8 cellular contexts compared by ENCODE assay signal in genomic region chr19:3801412-3802096, GRCh38. TPM values are rescaled to one million over a fixed set of nuclear protein-coding genes. Genes with fewer than 3 reads are reported as not detected.
A peak's percentile ranks its signal among the peaks of the same experiment; 100 is the strongest.
DNase-seq lines count a peak whose midpoint lies in the region; TF ChIP-seq lines count a peak whose summit lies in the region.

No MANE protein-coding gene starts in this region.

- peaks cover 36% of the 10 kb centered on the region for H3K27me3 Mint-ChIP-seq in HFFc6 (ENCODE audit: insufficient read depth)
- no peaks in the 10 kb centered on the region for H3K27me3 Mint-ChIP-seq in stimulated activated naive CD8-positive, alpha-beta T cell treated with anti-CD3 and anti-CD28 coated beads, Interleukin-15, Interleukin-2, amounts not matched to agents 100 ng/mL and 50 ng/mL, for 24 hours

- H3K4me3 Mint-ChIP-seq in HFFc6: no peak overlapping the region
- peak overlapping the region; percentile 66 for H3K4me3 Mint-ChIP-seq in stimulated activated naive CD8-positive, alpha-beta T cell treated with anti-CD3 and anti-CD28 coated beads, Interleukin-15, Interleukin-2, amounts not matched to agents 100 ng/mL and 50 ng/mL, for 24 hours

- no peaks in the 10 kb centered on the region for H3K4me1 Mint-ChIP-seq in HFFc6 (ENCODE audit: low read depth)
- peaks cover 48% of the 10 kb centered on the region for H3K4me1 Mint-ChIP-seq in stimulated activated naive CD8-positive, alpha-beta T cell treated with anti-CD3 and anti-CD28 coated beads, Interleukin-15, Interleukin-2, amounts not matched to agents 100 ng/mL and 50 ng/mL, for 24 hours (ENCODE audit: low read depth)

- H3K9me3 Mint-ChIP-seq in HFFc6: peaks cover 5% of the 10 kb centered on the region
- peaks cover 5% of the 10 kb centered on the region for H3K9me3 Mint-ChIP-seq in stimulated activated naive CD8-positive, alpha-beta T cell treated with anti-CD3 and anti-CD28 coated beads, Interleukin-15, Interleukin-2, amounts not matched to agents 100 ng/mL and 50 ng/mL, for 24 hours

- TF ChIP-seq CTCF in HFFc6 (IDR thresholded peaks at IDR 0.05): peak; percentile 71

- DNase-seq in HFFc6: no peak
- DNase-seq in activated CD4-positive, alpha-beta T cell treated with anti-CD3 and anti-CD28 coated beads for 1 hour: peak; percentile 38
- peak; percentile 75 for DNase-seq in cerebellum (ENCODE audit: low spot score)
- peak; percentile 20 for DNase-seq in middle frontal gyrus (ENCODE audit: extremely low spot score, low spot score)
- DNase-seq in germinal center (ENCODE audit: low spot score): no peak
- DNase-seq in GF-D8 (lab: John Stamatoyannopoulos, UW): no peak
- no peak for DNase-seq in SIG-M5 (lab: John Stamatoyannopoulos, UW)

- H3K36me3 Mint-ChIP-seq in HFFc6 (ENCODE audit: low read depth): peaks cover 5% of the 10 kb centered on the region; the same call in 1 of the 2 replicates
- peaks cover 5% of the 10 kb centered on the region for H3K36me3 Mint-ChIP-seq in stimulated activated naive CD8-positive, alpha-beta T cell treated with anti-CD3 and anti-CD28 coated beads, Interleukin-15, Interleukin-2, amounts not matched to agents 100 ng/mL and 50 ng/mL, for 24 hours (ENCODE audit: low read depth)

- H3K27ac Mint-ChIP-seq in HFFc6: no peak overlapping the region
- H3K27ac Mint-ChIP-seq in stimulated activated naive CD8-positive, alpha-beta T cell treated with anti-CD3 and anti-CD28 coated beads, Interleukin-15, Interleukin-2, amounts not matched to agents 100 ng/mL and 50 ng/mL, for 24 hours: no peak overlapping the region

RNA-seq across cellular contexts. Expression of gene MATK, which starts 15.4 kb away (rescaled TPM):
- not detected for total RNA-seq in HFFc6 (2021; fragmentation: NEBNext Ultra II Directional; extraction: Animal tissue kit (Norgen Biotek cat#: 25700))
- 9.6 TPM for total RNA-seq in cerebellum

RNA-seq across cellular contexts. Expression of gene RAX2, which starts 29.5 kb away (rescaled TPM):
- not detected for total RNA-seq in HFFc6 (2021; fragmentation: NEBNext Ultra II Directional; extraction: Animal tissue kit (Norgen Biotek cat#: 25700))
- total RNA-seq in cerebellum: not detected

RNA-seq across cellular contexts. Expression of gene MRPL54, which starts 39.1 kb away (rescaled TPM):
- total RNA-seq in HFFc6 (2021; fragmentation: NEBNext Ultra II Directional; extraction: Animal tissue kit (Norgen Biotek cat#: 25700)): 10 to 100 TPM; 69.9 to 84.3 (median 77.9) TPM
- total RNA-seq in cerebellum: 10.4 TPM

RNA-seq across cellular contexts. Expression of gene APBA3, which starts 40.1 kb away (rescaled TPM):
- total RNA-seq in HFFc6 (2021; fragmentation: NEBNext Ultra II Directional; extraction: Animal tissue kit (Norgen Biotek cat#: 25700)): 10 to 100 TPM in 4 of 6 experiments, 1 to 10 TPM in 2; 9.1 to 13.8 (median 10.4) TPM
- 17.2 TPM for total RNA-seq in cerebellum

Comparison
In these comparisons a context has a peak if more than half of its experiments do, and no peak if none do; other contexts are left out.
1. DNase-seq: peak in activated CD4-positive, alpha-beta T cell treated with anti-CD3 and anti-CD28 coated beads for 1 hour (single experiment), cerebellum (single experiment) and middle frontal gyrus (single experiment); none in HFFc6 (single experiment), germinal center (single experiment), GF-D8 (single experiment) and SIG-M5 (single experiment).